Comparison of ENCODE assay signal across 8 cellular contexts in genomic region chr1:197199923-197200467, GRCh38. TPM values are rescaled to one million over a fixed set of nuclear protein-coding genes. Genes with fewer than 3 reads are reported as not detected.
A peak's percentile ranks its signal among the peaks of the same experiment; 100 is the strongest.
DNase-seq lines count a peak whose midpoint lies in the region; ATAC-seq and TF ChIP-seq lines count a peak whose summit lies in the region.

No MANE protein-coding gene starts in this region.

- peak overlapping the region; percentile 93 to 94 for H3K27ac Mint-ChIP-seq in natural killer cell

- peak overlapping the region; percentile 76 for H3K4me3 ChIP-seq in LNCaP clone FGC (ENCODE audit: low read depth, low read length)

- no peak for TF ChIP-seq CTCF in LNCaP clone FGC (IDR thresholded peaks at IDR 0.05; ENCODE audit: control insufficient read depth, extremely low read depth, insufficient read depth)
- TF ChIP-seq CTCF in natural killer cell (IDR thresholded peaks at IDR 0.05): no peak
- TF ChIP-seq CTCF in GM10266 (IDR thresholded peaks at IDR 0.05; ENCODE audit: control insufficient read depth, insufficient read depth, low read depth, missing control alignments): no peak

- H3K36me3 Mint-ChIP-seq in natural killer cell: no peaks in the 10 kb centered on the region

- intact Hi-C loops in natural killer cell (cut with micrococcal nuclease): no loop called here

- DNase-seq in DMS114 treated with DMSO at 0.1 percent for 48 hours (lab: John Stamatoyannopoulos, UW; ENCODE audit: unreplicated experiment) (peak; percentile 68), LNCaP clone FGC (ENCODE audit: low read depth) (no peak), natural killer cell (no peak), NCI-H187 treated with DMSO at 0.1 percent for 48 hours (lab: John Stamatoyannopoulos, UW) (no peak), 8988T (no peak), GM10266 (ENCODE audit: extremely low spot score) (no peak)
- peak; percentile 1 for DNase-seq in central memory CD4-positive, alpha-beta T cell

- peaks cover 61 to 62% of the 10 kb centered on the region in 2 donors for H3K4me1 Mint-ChIP-seq in natural killer cell

- H3K4me3 Mint-ChIP-seq in natural killer cell: peak overlapping the region; percentile 98

- H3K27me3 Mint-ChIP-seq in natural killer cell (ENCODE audit: low read depth in 2 of 2): no peaks in the 10 kb centered on the region

- no peak for ATAC-seq in natural killer cell
- no peak for ATAC-seq in GM21825 (IDR thresholded peaks at IDR 0.05; ENCODE audit: unreplicated experiment)

- H3K9me3 Mint-ChIP-seq in natural killer cell: no peaks in the 10 kb centered on the region

RNA-seq across cellular contexts. Expression of gene ZBTB41, which starts 1.1 kb away (rescaled TPM):
- total RNA-seq in natural killer cell: 1 to 10 TPM; 7.0 to 9.9 (median 8.2) TPM

RNA-seq across cellular contexts. Expression of gene ASPM, which starts 53.5 kb away (rescaled TPM):
- 1 to 10 TPM in 2 of 3 donors, under 1 TPM in 1; 0.73 to 1.9 (median 1.1) TPM for total RNA-seq in natural killer cell

Comparison
In these comparisons a context has a peak if more than half of its experiments do, and no peak if none do; other contexts are left out.
1. DNase-seq: peak in DMS114 treated with DMSO at 0.1 percent for 48 hours (single experiment) and central memory CD4-positive, alpha-beta T cell (single experiment); none in LNCaP clone FGC (single experiment), natural killer cell (single experiment), NCI-H187 treated with DMSO at 0.1 percent for 48 hours (single experiment), 8988T (single experiment) and GM10266 (single experiment).